In genomic region chr11:8168485-8169257, GRCh38 we compare ENCODE assay signal across 1 cellular context.
TF ChIP-seq lines count a peak whose summit lies in the region.

A gene with protein sequence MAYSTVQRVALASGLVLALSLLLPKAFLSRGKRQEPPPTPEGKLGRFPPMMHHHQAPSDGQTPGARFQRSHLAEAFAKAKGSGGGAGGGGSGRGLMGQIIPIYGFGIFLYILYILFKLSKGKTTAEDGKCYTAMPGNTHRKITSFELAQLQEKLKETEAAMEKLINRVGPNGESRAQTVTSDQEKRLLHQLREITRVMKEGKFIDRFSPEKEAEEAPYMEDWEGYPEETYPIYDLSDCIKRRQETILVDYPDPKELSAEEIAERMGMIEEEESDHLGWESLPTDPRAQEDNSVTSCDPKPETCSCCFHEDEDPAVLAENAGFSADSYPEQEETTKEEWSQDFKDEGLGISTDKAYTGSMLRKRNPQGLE (minus strand): TSS chr11:8169025. CDS start chr11:8168989, 36 bp downstream.

TF ChIP-seq in H1, 55 proteins besides CTCF, POLR2A, EP300 and RAD21 (continued from another document):
- TF ChIP-seq GTF2F1 (IDR thresholded peaks at IDR 0.05; ENCODE audit: borderline replicate concordance, low read depth, low read length), result no peak
- 0 out of 2 replicates have a peak, but pooled peaks have one; percentile 20 for TF ChIP-seq BACH1 (IDR thresholded peaks at IDR 0.05; ENCODE audit: low read length)
- no peak for TF ChIP-seq SIX5 (IDR thresholded peaks at IDR 0.05; ENCODE audit: low read depth, low read length)
- no peak for TF ChIP-seq CBX5 (IDR thresholded peaks at IDR 0.05; ENCODE audit: low read depth, low read length)
- TF ChIP-seq, protein P1, sequence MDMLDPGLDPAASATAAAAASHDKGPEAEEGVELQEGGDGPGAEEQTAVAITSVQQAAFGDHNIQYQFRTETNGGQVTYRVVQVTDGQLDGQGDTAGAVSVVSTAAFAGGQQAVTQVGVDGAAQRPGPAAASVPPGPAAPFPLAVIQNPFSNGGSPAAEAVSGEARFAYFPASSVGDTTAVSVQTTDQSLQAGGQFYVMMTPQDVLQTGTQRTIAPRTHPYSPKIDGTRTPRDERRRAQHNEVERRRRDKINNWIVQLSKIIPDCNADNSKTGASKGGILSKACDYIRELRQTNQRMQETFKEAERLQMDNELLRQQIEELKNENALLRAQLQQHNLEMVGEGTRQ (IDR thresholded peaks at IDR 0.05; ENCODE audit: low read length), result no peak
- TF ChIP-seq EZH2 (IDR thresholded peaks at IDR 0.05; ENCODE audit: low read depth, low read length, severe bottlenecking), result no peak
- TF ChIP-seq GABPA (IDR thresholded peaks at IDR 0.05; ENCODE audit: borderline replicate concordance, insufficient read depth, low read length), result peak; percentile 79; the same call in 1 of the 2 replicates
- peak; percentile 42; the same call in 1 of the 2 replicates for TF ChIP-seq TBP (IDR thresholded peaks at IDR 0.05; ENCODE audit: low read depth, low read length)
- TF ChIP-seq JUND (IDR thresholded peaks at IDR 0.05; ENCODE audit: low read length), result no peak
- TF ChIP-seq SIN3A (conservative IDR thresholded peaks at IDR 0.05 in 1 of 2, IDR thresholded peaks at IDR 0.05 in 1 of 2; ENCODE audit: low read depth in 1 of 2, low read length in 2 of 2), result peak in 1 of 2 experiments; percentile 20; a peak in 2 of 4 replicates
- peak; percentile 80 for TF ChIP-seq TAF1 (IDR thresholded peaks at IDR 0.05; ENCODE audit: low read depth, low read length)
- no peak for TF ChIP-seq CEBPB (IDR thresholded peaks at IDR 0.05; ENCODE audit: low read depth, low read length)
- peak; percentile 62; the same call in 1 of the 2 replicates for TF ChIP-seq CREB1 (IDR thresholded peaks at IDR 0.05)
- TF ChIP-seq YY1 (IDR thresholded peaks at IDR 0.05; ENCODE audit: low read depth, low read length), result peak; percentile 57; the same call in 1 of the 2 replicates
- TF ChIP-seq SP4 (IDR thresholded peaks at IDR 0.05; ENCODE audit: low read length), result no peak
- no peak for TF ChIP-seq SRF (IDR thresholded peaks at IDR 0.05; ENCODE audit: low read depth, low read length)
- no peak for TF ChIP-seq CHD2 (IDR thresholded peaks at IDR 0.05; ENCODE audit: low read length)
- TF ChIP-seq, protein P2, sequence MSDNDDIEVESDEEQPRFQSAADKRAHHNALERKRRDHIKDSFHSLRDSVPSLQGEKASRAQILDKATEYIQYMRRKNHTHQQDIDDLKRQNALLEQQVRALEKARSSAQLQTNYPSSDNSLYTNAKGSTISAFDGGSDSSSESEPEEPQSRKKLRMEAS (IDR thresholded peaks at IDR 0.05), result peak; percentile 87
- TF ChIP-seq KDM1A (IDR thresholded peaks at IDR 0.05; ENCODE audit: borderline replicate concordance, low read length), result no peak
- TF ChIP-seq POU5F1 (IDR thresholded peaks at IDR 0.05; ENCODE audit: low read depth, low read length), result no peak
- TF ChIP-seq KDM4A (IDR thresholded peaks at IDR 0.05; ENCODE audit: low read depth, low read length, severe bottlenecking), result peak; percentile 99
- peak; percentile 85 for TF ChIP-seq PHF8 (conservative IDR thresholded peaks at IDR 0.05; ENCODE audit: low read depth, low read length)
- no peak for TF ChIP-seq SP1 (IDR thresholded peaks at IDR 0.05; ENCODE audit: low read depth, low read length)
- peak; percentile 95 for TF ChIP-seq ASH2L (IDR thresholded peaks at IDR 0.05; ENCODE audit: low read length)
- TF ChIP-seq, protein P3, sequence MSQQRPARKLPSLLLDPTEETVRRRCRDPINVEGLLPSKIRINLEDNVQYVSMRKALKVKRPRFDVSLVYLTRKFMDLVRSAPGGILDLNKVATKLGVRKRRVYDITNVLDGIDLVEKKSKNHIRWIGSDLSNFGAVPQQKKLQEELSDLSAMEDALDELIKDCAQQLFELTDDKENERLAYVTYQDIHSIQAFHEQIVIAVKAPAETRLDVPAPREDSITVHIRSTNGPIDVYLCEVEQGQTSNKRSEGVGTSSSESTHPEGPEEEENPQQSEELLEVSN (IDR thresholded peaks at IDR 0.05), result peak; percentile 86
- no peak for TF ChIP-seq NRF1 (IDR thresholded peaks at IDR 0.05; ENCODE audit: low read depth, low read length)
- peak; percentile 35 for TF ChIP-seq TAF7 (optimal IDR thresholded peaks at IDR 0.05; ENCODE audit: borderline replicate concordance, low read depth, low read length)
- no peak; the same call in 1 of the 2 replicates for TF ChIP-seq KDM5A (IDR thresholded peaks at IDR 0.05; ENCODE audit: low read length)
- TF ChIP-seq TEAD4 (IDR thresholded peaks at IDR 0.05; ENCODE audit: low read depth, low read length), result no peak
